1 cellular context compared by ENCODE assay signal in genomic region chr16:56681939-56682702, GRCh38.
TF ChIP-seq lines count a peak whose summit lies in the region.

TSS of gene MT1X (plus strand) at chr16:56682470. CDS start at chr16:56682541, 71 bp downstream.

TF ChIP-seq in HepG2, 621 proteins besides CTCF, POLR2A, EP300 and RAD21 (continued from another document and continues in another):
- TF ChIP-seq MLXIP (CRISPR knock-in tag; IDR thresholded peaks at IDR 0.05; ENCODE audit: borderline replicate concordance): no peak
- peak; percentile 81 for TF ChIP-seq CHCHD3 (CRISPR knock-in tag; IDR thresholded peaks at IDR 0.05)
- TF ChIP-seq ELF4 (CRISPR knock-in tag; IDR thresholded peaks at IDR 0.05; ENCODE audit: borderline replicate concordance): no peak
- no peak for TF ChIP-seq U2AF1 (optimal IDR thresholded peaks at IDR 0.05; ENCODE audit: low read depth, low read length)
- TF ChIP-seq ZBTB25 (CRISPR knock-in tag; IDR thresholded peaks at IDR 0.05): no peak
- no peak for TF ChIP-seq ZNF136 (CRISPR knock-in tag; IDR thresholded peaks at IDR 0.05; ENCODE audit: low read depth)
- TF ChIP-seq GMEB2 (CRISPR knock-in tag; IDR thresholded peaks at IDR 0.05; ENCODE audit: low read depth): no peak
- TF ChIP-seq ZNF652 (CRISPR knock-in tag; IDR thresholded peaks at IDR 0.05; ENCODE audit: borderline replicate concordance, low read depth): no peak
- no peak for TF ChIP-seq ZKSCAN5 (CRISPR knock-in tag; IDR thresholded peaks at IDR 0.05)
- TF ChIP-seq MAF1 (CRISPR knock-in tag; IDR thresholded peaks at IDR 0.05; ENCODE audit: borderline replicate concordance): no peak
- TF ChIP-seq HNF4A (CRISPR knock-in tag; IDR thresholded peaks at IDR 0.05): peak; percentile 26
- TF ChIP-seq MED8 (CRISPR knock-in tag; IDR thresholded peaks at IDR 0.05; ENCODE audit: insufficient replicate concordance): peak; percentile 75
- peak in 1 of 2 experiments; percentile 33; a peak in 2 of 4 replicates for TF ChIP-seq HMGXB4 (CRISPR knock-in tag; IDR thresholded peaks at IDR 0.05; ENCODE audit: borderline replicate concordance in 1 of 2, low read depth in 1 of 2)
- TF ChIP-seq ZNF770 (CRISPR knock-in tag; IDR thresholded peaks at IDR 0.05): no peak
- no peak for TF ChIP-seq ATF7 (IDR thresholded peaks at IDR 0.05)
- peak; percentile 55; the same call in 1 of the 2 replicates for TF ChIP-seq ATF7 (CRISPR knock-in tag; IDR thresholded peaks at IDR 0.05)
- no peak for TF ChIP-seq ZNF569 (CRISPR knock-in tag; IDR thresholded peaks at IDR 0.05; ENCODE audit: borderline replicate concordance)
- no peak for TF ChIP-seq SP2 (CRISPR knock-in tag; IDR thresholded peaks at IDR 0.05)
- peak; percentile 57 for TF ChIP-seq PRDM15 (CRISPR knock-in tag; IDR thresholded peaks at IDR 0.05)
- peak; percentile 74; the same call in 1 of the 2 replicates for TF ChIP-seq ZGPAT (CRISPR knock-in tag; IDR thresholded peaks at IDR 0.05)
- TF ChIP-seq FOXO1 (CRISPR knock-in tag; IDR thresholded peaks at IDR 0.05): no peak
- peak; percentile 90 for TF ChIP-seq ZNF800 (CRISPR knock-in tag; IDR thresholded peaks at IDR 0.05)
- no peak for TF ChIP-seq AHR (CRISPR knock-in tag; IDR thresholded peaks at IDR 0.05)
- TF ChIP-seq IRX3 (CRISPR knock-in tag; IDR thresholded peaks at IDR 0.05; ENCODE audit: borderline replicate concordance, low read depth): peak; percentile 24; the same call in 1 of the 2 replicates
- peak; percentile 27; the same call in 1 of the 2 replicates for TF ChIP-seq MAFF (IDR thresholded peaks at IDR 0.05; ENCODE audit: low read depth, low read length)
- TF ChIP-seq DNMT1 (CRISPR knock-in tag; IDR thresholded peaks at IDR 0.05): no peak
- TF ChIP-seq ZNF574 (CRISPR knock-in tag; IDR thresholded peaks at IDR 0.05): peak; percentile 75
- TF ChIP-seq ZNF121 (CRISPR knock-in tag; IDR thresholded peaks at IDR 0.05): peak; percentile 68
- peak; percentile 75; the same call in 1 of the 2 replicates for TF ChIP-seq ZNF235 (CRISPR knock-in tag; IDR thresholded peaks at IDR 0.05; ENCODE audit: borderline replicate concordance)
- TF ChIP-seq MLLT10 (CRISPR knock-in tag; IDR thresholded peaks at IDR 0.05): no peak
- TF ChIP-seq HOXA9 (CRISPR knock-in tag; IDR thresholded peaks at IDR 0.05; ENCODE audit: borderline replicate concordance): 0 out of 2 replicates have a peak, but pooled peaks have one; percentile 26
- peak; percentile 56; the same call in 1 of the 2 replicates for TF ChIP-seq BRF2 (CRISPR knock-in tag; IDR thresholded peaks at IDR 0.05)
- TF ChIP-seq FOXJ3 (CRISPR knock-in tag; IDR thresholded peaks at IDR 0.05; ENCODE audit: borderline replicate concordance): no peak
- peak; percentile 54; the same call in 1 of the 2 replicates for TF ChIP-seq ESRRA (CRISPR knock-in tag; IDR thresholded peaks at IDR 0.05; ENCODE audit: low read depth)
- TF ChIP-seq ATF5 (CRISPR knock-in tag; IDR thresholded peaks at IDR 0.05; ENCODE audit: low read depth): no peak
